Comparison of ENCODE assay signal across 20 cellular contexts in genomic region chr6:56527934-56528333, GRCh38.
A peak's percentile ranks its signal among the peaks of the same experiment; 100 is the strongest.
DNase-seq lines count a peak whose midpoint lies in the region; ATAC-seq and TF ChIP-seq lines count a peak whose summit lies in the region.
"Had no signal": no experiment of that assay in that cellular context is flagged by ENCODE, and none has a peak within 500 bp of the region (broad histone marks: within the 10 kb centered on the region; RNA-seq: fewer than 3 reads in every experiment).

No MANE protein-coding gene starts in this region.

- H3K36me3 Mint-ChIP-seq in nephron (ENCODE audit: low read depth) (peaks cover 68% of the 10 kb centered on the region), CD14-positive monocyte (peaks cover 34 to 41% of the 10 kb centered on the region in 2 donors)
- H3K36me3 Mint-ChIP-seq: activated CD4-positive, alpha-beta memory T cell treated with anti-CD3 and anti-CD28 coated beads for 36 hours; IgD-negative memory B cell had no signal

- H3K9me2 ChIP-seq in PC-3 (replicated peaks; ENCODE audit: low read length): no peaks in the 10 kb centered on the region

- intact Hi-C loops in PC-3 (cut with micrococcal nuclease) (no loop called here), upper lobe of right lung (cut with DNase I) (no loop called here), CD14-positive monocyte (cut with micrococcal nuclease) (no loop called here)

- no peaks in the 10 kb centered on the region for H3K9me3 ChIP-seq in PC-3 (ENCODE audit: low read length)
- H3K9me3 ChIP-seq in upper lobe of right lung: no peaks in the 10 kb centered on the region

- H3K27me3 Mint-ChIP-seq in nephron (ENCODE audit: low read depth): no peaks in the 10 kb centered on the region
- no peaks in the 10 kb centered on the region for H3K27me3 Mint-ChIP-seq in CD14-positive monocyte (ENCODE audit: low read depth in 3 of 3)
- H3K27me3 Mint-ChIP-seq: activated CD4-positive, alpha-beta memory T cell treated with anti-CD3 and anti-CD28 coated beads for 36 hours; B cell; IgD-negative memory B cell had no signal

- H2AFZ ChIP-seq in PC-3 (ENCODE audit: low read length): no peak overlapping the region

- peak; percentile 44 for DNase-seq in PC-3
- no peak for DNase-seq in coronary artery (ENCODE audit: low spot score)
- DNase-seq in upper lobe of right lung: no peak
- no peak for DNase-seq in CD14-positive monocyte (ENCODE audit: low spot score)
- DNase-seq: activated CD4-positive, alpha-beta memory T cell treated with anti-CD3 and anti-CD28 coated beads for 36 hours; activated naive CD4-positive, alpha-beta T cell treated with anti-CD3 and anti-CD28 coated beads for 36 hours; aorta; foreskin melanocyte; GDM1; NCI-H1694; NCI-H446; stimulated activated CD4-positive, alpha-beta T cell treated with anti-CD3 and anti-CD28 coated beads, Interleukin-4, amount 100 ng/mL, for 1 hour; substantia nigra; WERI-Rb-1 had no signal

- no peaks in the 10 kb centered on the region for H4K20me1 ChIP-seq in PC-3 (ENCODE audit: low read length)

- no peak for TF ChIP-seq CTCF in PC-3 (conservative IDR thresholded peaks at IDR 0.05; ENCODE audit: low read depth, low read length)
- no peak for TF ChIP-seq CTCF in coronary artery (IDR thresholded peaks at IDR 0.05)
- TF ChIP-seq CTCF in nephron (IDR thresholded peaks at IDR 0.05; ENCODE audit: unreplicated experiment in 3 of 3): no peak
- no peak for TF ChIP-seq CTCF in upper lobe of right lung (IDR thresholded peaks at IDR 0.05)
- no peak for TF ChIP-seq CTCF in CD14-positive monocyte (IDR thresholded peaks at IDR 0.05)

- H3K4me1 ChIP-seq in PC-3 (ENCODE audit: insufficient read depth, low read length) (peaks cover 59% of the 10 kb centered on the region), upper lobe of right lung (no peaks in the 10 kb centered on the region)

- CTCF ChIA-PET in PC-3 (lab: Charles Lee): interaction anchor here (0.5 kb wide), 1 partner anchor 65 kb away, joined by 3 read pairs; no protein-coding TSS in a partner anchor

- H3K36me3 ChIP-seq in PC-3 (ENCODE audit: low read depth, low read length) (peaks cover 29% of the 10 kb centered on the region; the same call in 1 of the 2 replicates), upper lobe of right lung (peaks cover 67% of the 10 kb centered on the region)

- peak overlapping the region; percentile 85 for H3K27ac ChIP-seq in PC-3 (ENCODE audit: low read length)
- peak overlapping the region; percentile 12 to 49 for H3K27ac ChIP-seq in coronary artery
- H3K27ac ChIP-seq in upper lobe of right lung: peak overlapping the region; percentile 33
- H3K27ac ChIP-seq: WERI-Rb-1 had no signal

- H3K4me1 Mint-ChIP-seq in nephron (peaks cover 56% of the 10 kb centered on the region), CD14-positive monocyte (no peaks in the 10 kb centered on the region)
- H3K4me1 Mint-ChIP-seq: B cell had no signal

- H3F3A ChIP-seq in PC-3 (ENCODE audit: low read length, unreplicated experiment): no peaks in the 10 kb centered on the region

- H3K4me3 ChIP-seq in PC-3 (ENCODE audit: low read length) (no peak overlapping the region), coronary artery (no peak overlapping the region), upper lobe of right lung (no peak overlapping the region)
- H3K4me3 ChIP-seq: GM12878 had no signal

- H3K79me2 ChIP-seq in PC-3 (ENCODE audit: low read length): no peaks in the 10 kb centered on the region

- H3K9ac ChIP-seq in PC-3 (ENCODE audit: low read length): peak overlapping the region; percentile 28

- H3K4me2 ChIP-seq in PC-3 (ENCODE audit: low read length): peak overlapping the region; percentile 34

- no peak for ATAC-seq in PC-3
- ATAC-seq in upper lobe of right lung: no peak
- no peak for ATAC-seq in GM19351 (IDR thresholded peaks at IDR 0.05; ENCODE audit: unreplicated experiment)
- no peak for ATAC-seq in GM18858 (IDR thresholded peaks at IDR 0.05; ENCODE audit: unreplicated experiment)
- ATAC-seq: GM12878 had no signal

- H3K9me3 Mint-ChIP-seq in nephron (no peaks in the 10 kb centered on the region), CD14-positive monocyte (no peaks in the 10 kb centered on the region)
- H3K9me3 Mint-ChIP-seq: activated CD4-positive, alpha-beta memory T cell treated with anti-CD3 and anti-CD28 coated beads for 36 hours; activated naive CD4-positive, alpha-beta T cell treated with anti-CD3 and anti-CD28 coated beads for 36 hours; IgD-negative memory B cell had no signal

- POLR2A ChIA-PET in PC-3 (lab: Charles Lee; ENCODE audit: unreplicated experiment): interaction anchor here (0.9 kb wide), 1 partner anchor 15 kb away, joined by 3 read pairs; no protein-coding TSS in a partner anchor

- peak overlapping the region in 2 of 3 experiments; percentile 22 to 95 for H3K27ac Mint-ChIP-seq in nephron
- no peak overlapping the region for H3K27ac Mint-ChIP-seq in CD14-positive monocyte
- H3K27ac Mint-ChIP-seq: activated CD4-positive, alpha-beta memory T cell treated with anti-CD3 and anti-CD28 coated beads for 36 hours; activated naive CD4-positive, alpha-beta T cell treated with anti-CD3 and anti-CD28 coated beads for 36 hours; B cell; IgD-negative memory B cell had no signal

- H3K4me3 Mint-ChIP-seq in nephron (no peak overlapping the region), CD14-positive monocyte (no peak overlapping the region)
- H3K4me3 Mint-ChIP-seq: activated CD4-positive, alpha-beta memory T cell treated with anti-CD3 and anti-CD28 coated beads for 36 hours; activated naive CD4-positive, alpha-beta T cell treated with anti-CD3 and anti-CD28 coated beads for 36 hours; B cell; IgD-negative memory B cell had no signal

- TSS peak; percentile 30 for BruUV-seq in PC-3 (replicated peaks; lab: Mats Ljungman, UMichigan)

- H3K27me3 ChIP-seq in PC-3 (ENCODE audit: low read length) (no peaks in the 10 kb centered on the region), upper lobe of right lung (no peaks in the 10 kb centered on the region)

Comparison
In these comparisons a context has a peak if more than half of its experiments do, and no peak if none do; other contexts are left out.
1. H3K27ac ChIP-seq: peak in every context shown above with its lines; median percentile 85 in PC-3; 33 in upper lobe of right lung; 30 in coronary artery.
2. H3K27ac Mint-ChIP-seq: peak in nephron (2 of 3); none in CD14-positive monocyte (0 of 7).